ENCODE assay signal across 12 cellular contexts in the genomic region with DNA sequence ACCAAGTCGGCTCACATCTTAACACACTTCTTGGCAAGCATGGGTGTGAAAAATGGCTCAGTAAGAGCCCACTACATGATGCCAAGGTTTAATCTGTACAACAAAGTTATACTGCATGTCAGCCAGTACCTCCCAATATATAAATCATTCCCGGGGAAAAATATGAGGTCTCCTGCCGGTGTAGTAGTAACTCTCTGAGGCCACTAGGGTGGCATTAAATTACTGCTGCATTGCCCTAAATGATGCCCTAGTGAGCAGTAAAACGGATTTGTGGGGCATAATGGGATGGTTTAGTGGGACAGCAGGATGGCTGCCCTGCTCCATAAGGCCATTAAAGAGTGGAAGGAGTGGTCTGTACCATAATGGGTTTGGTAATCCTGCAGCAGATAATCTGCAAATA.
DNase-seq lines count a peak whose midpoint lies in the region; ATAC-seq, FAIRE-seq and TF ChIP-seq lines count a peak whose summit lies in the region.
"Had no signal": no experiment of that assay in that cellular context is flagged by ENCODE, and none has a peak within 500 bp of the region (broad histone marks: within the 10 kb centered on the region; RNA-seq: fewer than 3 reads in every experiment).

No MANE protein-coding gene starts in this region.

- no peak overlapping the region for H2BK15ac ChIP-seq in H1 (ENCODE audit: low read length)

- no peaks in the 10 kb centered on the region for H3K79me1 ChIP-seq in H1 (ENCODE audit: low read depth, low read length)

- H3K4me1 ChIP-seq in H1 (replicated peaks in 1 of 4; ENCODE audit: control insufficient read depth in 3 of 4, insufficient read depth in 4 of 4, low read length in 3 of 4) (no peaks in the 10 kb centered on the region; a peak in 1 of 7 replicates), psoas muscle (peaks cover 8% of the 10 kb centered on the region)
- H3K4me1 ChIP-seq: transverse colon had no signal

- TF ChIP-seq POLR2A in NB4 (IDR thresholded peaks at IDR 0.05; ENCODE audit: extremely low read depth, insufficient read length): no peak
- TF ChIP-seq POLR2A in H1 (IDR thresholded peaks at IDR 0.05; ENCODE audit: control extremely low read depth in 1 of 2, low read depth in 2 of 2, low read length in 2 of 2): no peak

- no peak overlapping the region for H3K4me2 ChIP-seq in H1 (ENCODE audit: insufficient read depth in 1 of 2, low read depth in 2 of 2, low read length in 2 of 2)

- H4K8ac ChIP-seq in H1 (ENCODE audit: extremely low read depth, insufficient read depth, low read length): no peak overlapping the region

- H3K4ac ChIP-seq in H1 (replicated peaks; ENCODE audit: insufficient read length, low read depth, low read length): no peak overlapping the region

- intact Hi-C loops in psoas muscle (cut with DNase I): no loop called here

- no peak overlapping the region for H3K9ac ChIP-seq in H1 (replicated peaks in 1 of 4; ENCODE audit: extremely low read depth in 1 of 4, low read depth in 3 of 4, low read length in 3 of 4)

- H4K20me1 ChIP-seq in H1 (replicated peaks in 1 of 2; ENCODE audit: control insufficient read depth in 1 of 2, insufficient read depth in 2 of 2, low read length in 2 of 2): no peaks in the 10 kb centered on the region

- H3K4me3 ChIP-seq in GM12864 (ENCODE audit: low read depth, low read length) (no peak overlapping the region), NB4 (ENCODE audit: low read depth, low read length) (no peak overlapping the region), H1 (ENCODE audit: extremely low read depth in 1 of 4, insufficient read depth in 2 of 4, low read depth in 3 of 4, low read length in 4 of 4) (no peak overlapping the region), psoas muscle (no peak overlapping the region)
- H3K4me3 ChIP-seq: transverse colon had no signal

- no peaks in the 10 kb centered on the region for H3K23me2 ChIP-seq in H1 (ENCODE audit: low read depth, low read length)

- ATAC-seq in psoas muscle: peak in 3 of 4 donors; percentile 22 to 44 (median 42)

- POLR2A ChIA-PET in H1 (lab: Charles Lee; ENCODE audit: partially characterized antibody): no interaction called here

- no peak overlapping the region for H2BK12ac ChIP-seq in H1 (ENCODE audit: low read depth, low read length)

- H2AK5ac ChIP-seq in H1 (ENCODE audit: low read depth, low read length): no peak overlapping the region

- H4K5ac ChIP-seq in H1 (ENCODE audit: insufficient read length, low read depth, low read length): no peak overlapping the region

- no peak overlapping the region for H3K18ac ChIP-seq in H1 (ENCODE audit: extremely low read depth, low read length)

- H3K27ac ChIP-seq in H1 (ENCODE audit: low read depth, low read length): no peak overlapping the region
- H3K27ac ChIP-seq in psoas muscle: no peak overlapping the region
- H3K27ac ChIP-seq: transverse colon had no signal

- CTCF ChIA-PET in H1 (lab: Charles Lee; ENCODE audit: partially characterized antibody): interaction anchor here (0.7 to 1.2 kb wide), 7 partner anchors 11 to 374 kb away, joined by 3 to 6 read pairs (median 4); no protein-coding TSS in a partner anchor

- peak; percentile 30 to 32; a peak in 2 of 4 replicates for TF ChIP-seq RAD21 in H1 (IDR thresholded peaks at IDR 0.05 in 1 of 2, conservative IDR thresholded peaks at IDR 0.05 in 1 of 2; ENCODE audit: low read depth in 2 of 2, low read length in 2 of 2)

- H3K14ac ChIP-seq in H1 (ENCODE audit: insufficient read length): no peak overlapping the region

- H3K23ac ChIP-seq in H1 (ENCODE audit: insufficient read length): no peak overlapping the region

- H2BK120ac ChIP-seq in H1 (replicated peaks; ENCODE audit: low read depth, low read length): no peak overlapping the region

- TF ChIP-seq EP300 in H1 (IDR thresholded peaks at IDR 0.05; ENCODE audit: borderline replicate concordance in 1 of 2, low read depth in 2 of 2, low read length in 2 of 2): no peak

- DNase-seq in GM12864 (ENCODE audit: low read depth) (no peak), NB4 (ENCODE audit: low read depth) (no peak), H1 (ENCODE audit: low read depth in 1 of 2, low spot score in 2 of 2) (no peak), psoas muscle (no peak), superior temporal gyrus (ENCODE audit: extremely low spot score) (no peak), NCI-H446 treated with DMSO at 0.1 percent for 48 hours (lab: John Stamatoyannopoulos, UW) (no peak), frontal cortex (ENCODE audit: low spot score in 2 of 2) (no peak)
- DNase-seq: GDM1, GOT3, NCI-H774, retina, transverse colon had no signal

- no peak overlapping the region for H2BK20ac ChIP-seq in H1 (ENCODE audit: low read length)

- H2BK5ac ChIP-seq in H1 (ENCODE audit: low read depth, low read length): no peak overlapping the region

- FAIRE-seq in H1 (lab: Jason Lieb, UNC): peak; percentile 13
- no peak for FAIRE-seq in frontal cortex (lab: Jason Lieb, UNC)

- 89% methylated on average over 4 of the region's 4 CpGs; no CpG with 5 or more reads in 1 of the 2 experiments for WGBS in H1 (ENCODE audit: extremely low coverage in 1 of 2, insufficient coverage in 1 of 2, insufficient read length in 1 of 2, insufficient replicate concordance in 2 of 2, low coverage in 1 of 2, low lambda C conversion rate in 2 of 2, missing lambda C conversion rate in 1 of 2), 2 experiments
- WGBS in psoas muscle, 3 donors: 34 to 46% (median 35%) methylated on average over 4 of the region's 4 CpGs

- peak; percentile 43 for TF ChIP-seq CTCF in GM12864 (IDR thresholded peaks at IDR 0.05; ENCODE audit: low read depth, low read length, missing control alignments)
- peak; percentile 39 for TF ChIP-seq CTCF in NB4 (IDR thresholded peaks at IDR 0.05; ENCODE audit: low read depth, low read length)
- peak in 2 of 3 experiments; percentile 37 to 55; a peak in 3 of 4 replicates for TF ChIP-seq CTCF in H1 (IDR thresholded peaks at IDR 0.05; ENCODE audit: control extremely low read depth in 1 of 3, insufficient read depth in 1 of 3, low read depth in 1 of 3, low read length in 3 of 3)
- TF ChIP-seq CTCF in psoas muscle (IDR thresholded peaks at IDR 0.05): no peak

- H4K91ac ChIP-seq in H1 (replicated peaks; ENCODE audit: insufficient read length, low read length): no peak overlapping the region

- no peak overlapping the region for H2AFZ ChIP-seq in H1 (ENCODE audit: low read length)

- H3K79me2 ChIP-seq in H1 (ENCODE audit: control insufficient read depth in 1 of 2, insufficient read depth in 2 of 2, low read length in 2 of 2): no peaks in the 10 kb centered on the region

- H3K9me3 ChIP-seq in H1 (ENCODE audit: insufficient read depth in 2 of 2, low read depth in 1 of 2, low read length in 1 of 2): no peaks in the 10 kb centered on the region
- no peaks in the 10 kb centered on the region for H3K9me3 ChIP-seq in psoas muscle
- H3K9me3 ChIP-seq: transverse colon had no signal

- H3K27me3 ChIP-seq in H1 (replicated peaks in 1 of 4; ENCODE audit: control insufficient read depth in 3 of 4, extremely low read depth in 1 of 4, insufficient read depth in 3 of 4, low read length in 3 of 4) (no peaks in the 10 kb centered on the region), psoas muscle (ENCODE audit: insufficient read depth in 3 of 3, low read length in 2 of 3) (no peaks in the 10 kb centered on the region)
- H3K27me3 ChIP-seq: transverse colon had no signal

- peaks cover 5 to 58% (median 14%) of the 10 kb centered on the region in 4 experiments for H3K36me3 ChIP-seq in H1 (ENCODE audit: control insufficient read depth in 2 of 4, insufficient read depth in 4 of 4, low read length in 3 of 4)
- H3K36me3 ChIP-seq in psoas muscle (ENCODE audit: insufficient read depth in 1 of 2, low read depth in 1 of 2): peaks cover 0 to 93% of the 10 kb centered on the region in 2 donors

- no peak overlapping the region for H3K56ac ChIP-seq in H1 (replicated peaks; ENCODE audit: insufficient read length, low read depth, low read length)

TF ChIP-seq in H1, 55 proteins besides CTCF, POLR2A, EP300 and RAD21:
- TF ChIP-seq KDM1A (IDR thresholded peaks at IDR 0.05; ENCODE audit: borderline replicate concordance, low read length) (no peak), CBX5 (IDR thresholded peaks at IDR 0.05; ENCODE audit: low read depth, low read length) (no peak), PHF8 (conservative IDR thresholded peaks at IDR 0.05; ENCODE audit: low read depth, low read length) (no peak), TBP (IDR thresholded peaks at IDR 0.05; ENCODE audit: low read depth, low read length) (no peak), CEBPB (IDR thresholded peaks at IDR 0.05; ENCODE audit: low read depth, low read length) (no peak), CBX8 (IDR thresholded peaks at IDR 0.05; ENCODE audit: borderline replicate concordance, low read depth, low read length) (no peak), MAFK (IDR thresholded peaks at IDR 0.05; ENCODE audit: low read depth, low read length) (no peak), GABPA (IDR thresholded peaks at IDR 0.05; ENCODE audit: borderline replicate concordance, insufficient read depth, low read length) (no peak)
- TF ChIP-seq, protein P1, sequence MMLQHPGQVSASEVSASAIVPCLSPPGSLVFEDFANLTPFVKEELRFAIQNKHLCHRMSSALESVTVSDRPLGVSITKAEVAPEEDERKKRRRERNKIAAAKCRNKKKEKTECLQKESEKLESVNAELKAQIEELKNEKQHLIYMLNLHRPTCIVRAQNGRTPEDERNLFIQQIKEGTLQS (IDR thresholded peaks at IDR 0.05; ENCODE audit: insufficient read depth, low read depth, low read length): no peak
